11 cellular contexts compared by ENCODE assay signal in the genomic region with DNA sequence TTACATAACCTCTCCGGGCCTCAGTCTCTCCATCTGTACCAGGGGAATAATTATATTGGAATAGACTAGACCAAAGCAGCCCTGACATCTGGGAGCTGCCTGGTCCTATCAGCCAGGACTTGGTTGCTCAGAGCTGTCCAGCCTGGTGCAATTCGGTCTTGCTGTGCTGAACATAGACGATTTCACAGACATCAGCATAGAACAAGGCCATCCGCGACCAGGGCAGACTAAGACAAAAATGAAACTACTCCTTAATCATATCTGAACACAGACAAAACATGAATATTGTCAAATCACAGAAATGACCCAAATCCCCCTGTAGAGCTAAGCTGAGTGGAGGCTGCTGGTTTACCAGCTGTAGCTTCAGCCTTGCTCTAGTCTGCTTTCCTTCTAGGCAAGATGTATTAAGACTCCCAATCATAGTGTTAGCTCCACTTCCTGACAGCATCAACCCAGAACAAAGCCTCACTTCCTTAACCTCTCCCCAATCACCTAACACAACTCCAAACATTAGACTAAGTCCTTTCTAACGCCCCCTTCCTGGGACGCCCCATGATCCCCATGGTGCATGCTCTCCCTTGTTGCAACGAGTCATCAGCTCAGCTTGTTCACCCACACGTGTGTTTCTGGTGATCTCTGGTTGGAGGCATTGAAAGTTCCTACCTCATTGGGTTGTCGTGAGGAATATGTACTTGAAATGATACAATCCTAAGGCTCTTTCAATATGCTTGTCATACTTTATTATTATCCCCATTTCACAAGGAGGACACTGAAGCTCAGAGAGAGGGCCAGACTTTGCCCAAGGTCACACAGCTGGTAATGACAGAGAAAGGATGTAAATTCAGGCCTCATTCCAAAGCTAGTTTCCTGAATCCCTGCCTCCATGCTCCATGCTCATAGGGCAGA. TPM values are rescaled to one million over a fixed set of nuclear protein-coding genes. Genes with fewer than 3 reads are reported as not detected.
DNase-seq lines count a peak whose midpoint lies in the region; ATAC-seq and TF ChIP-seq lines count a peak whose summit lies in the region.
"Had no signal": no experiment of that assay in that cellular context is flagged by ENCODE, and none has a peak within 500 bp of the region (broad histone marks: within the 10 kb centered on the region; RNA-seq: fewer than 3 reads in every experiment).

No MANE protein-coding gene starts in this region.

- no peaks in the 10 kb centered on the region for H3K27me3 Mint-ChIP-seq in activated naive CD8-positive, alpha-beta T cell treated with anti-CD3 and anti-CD28 coated beads for 36 hours

- WGBS in mesodermal cell (ENCODE audit: insufficient coverage in 2 of 2), 2 experiments: 88 to 98% methylated on average over 4 to 7 of the region's 10 CpGs

- ATAC-seq in HG02870 (IDR thresholded peaks at IDR 0.05; ENCODE audit: unreplicated experiment) (no peak), HG03039 (IDR thresholded peaks at IDR 0.05; ENCODE audit: unreplicated experiment) (no peak)

- H3K4me3 ChIP-seq in mesodermal cell (ENCODE audit: extremely low read depth, insufficient read depth, low read length, poor library complexity, severe bottlenecking): no peak overlapping the region

- no peaks in the 10 kb centered on the region for H3K36me3 ChIP-seq in mesodermal cell (ENCODE audit: control insufficient read depth, insufficient read depth, low read length)

- DNase-seq in CD1c-positive myeloid dendritic cell (ENCODE audit: extremely low spot score): peak; percentile 79
- DNase-seq in HK-2 (ENCODE audit: unreplicated experiment): peak; percentile 24
- DNase-seq in activated naive CD8-positive, alpha-beta T cell treated with anti-CD3 and anti-CD28 coated beads for 36 hours: peak; percentile 22
- DNase-seq in GM20000 (ENCODE audit: low spot score): no peak
- no peak for DNase-seq in occipital lobe (lab: John Stamatoyannopoulos, UW)
- DNase-seq: central memory CD4-positive, alpha-beta T cell; NCI-H2081; small intestine had no signal

- peak overlapping the region; percentile 69 for H3K27ac ChIP-seq in mesodermal cell (ENCODE audit: low read depth, low read length, severe bottlenecking)

- no peaks in the 10 kb centered on the region for H3K9me3 Mint-ChIP-seq in activated naive CD8-positive, alpha-beta T cell treated with anti-CD3 and anti-CD28 coated beads for 36 hours

- no peak overlapping the region for H3K4me3 Mint-ChIP-seq in activated naive CD8-positive, alpha-beta T cell treated with anti-CD3 and anti-CD28 coated beads for 36 hours

- H3K4me1 ChIP-seq in mesodermal cell (ENCODE audit: control insufficient read depth, insufficient read depth, low read length, poor library complexity, severe bottlenecking): peaks cover 45% of the 10 kb centered on the region

- H3K9me3 ChIP-seq in mesodermal cell (ENCODE audit: control insufficient read depth, low read length): no peaks in the 10 kb centered on the region

- TF ChIP-seq CTCF in GM20000 (IDR thresholded peaks at IDR 0.05; ENCODE audit: extremely low read depth, missing control alignments): no peak

- H3K36me3 Mint-ChIP-seq in activated naive CD8-positive, alpha-beta T cell treated with anti-CD3 and anti-CD28 coated beads for 36 hours: peaks cover 1% of the 10 kb centered on the region

- H3K4me1 Mint-ChIP-seq in activated naive CD8-positive, alpha-beta T cell treated with anti-CD3 and anti-CD28 coated beads for 36 hours: peaks cover 57% of the 10 kb centered on the region

- H3K27ac Mint-ChIP-seq in activated naive CD8-positive, alpha-beta T cell treated with anti-CD3 and anti-CD28 coated beads for 36 hours: peak overlapping the region; percentile 49

RNA-seq across cellular contexts. Expression of a gene that starts 3.5 kb away (rescaled TPM):
- total RNA-seq in activated naive CD8-positive, alpha-beta T cell treated with anti-CD3 and anti-CD28 coated beads for 36 hours: 10 to 100 TPM; 53.0 to 53.5 TPM
- 4.3 TPM for polyA plus RNA-seq in mesodermal cell (2013, experiment 1 of 2)
- 4.1 TPM for polyA plus RNA-seq in mesodermal cell (2013, experiment 2 of 2)
- total RNA-seq in occipital lobe: 3.0 TPM

Comparison
In these comparisons a context has a peak if more than half of its experiments do, and no peak if none do; other contexts are left out.
1. DNase-seq: peak in CD1c-positive myeloid dendritic cell (single experiment), HK-2 (single experiment) and activated naive CD8-positive, alpha-beta T cell treated with anti-CD3 and anti-CD28 coated beads for 36 hours (single experiment); none in GM20000 (single experiment) and occipital lobe (single experiment).
2. RNA of a gene that starts 3.5 kb away (total RNA-seq): 53.0 to 53.5 TPM in activated naive CD8-positive, alpha-beta T cell treated with anti-CD3 and anti-CD28 coated beads for 36 hours; 3.0 TPM in occipital lobe (single experiment); every median in the first group is over 10 times any median in the second.